Comparison of ENCODE assay signal across 27 cellular contexts in the genomic region with DNA sequence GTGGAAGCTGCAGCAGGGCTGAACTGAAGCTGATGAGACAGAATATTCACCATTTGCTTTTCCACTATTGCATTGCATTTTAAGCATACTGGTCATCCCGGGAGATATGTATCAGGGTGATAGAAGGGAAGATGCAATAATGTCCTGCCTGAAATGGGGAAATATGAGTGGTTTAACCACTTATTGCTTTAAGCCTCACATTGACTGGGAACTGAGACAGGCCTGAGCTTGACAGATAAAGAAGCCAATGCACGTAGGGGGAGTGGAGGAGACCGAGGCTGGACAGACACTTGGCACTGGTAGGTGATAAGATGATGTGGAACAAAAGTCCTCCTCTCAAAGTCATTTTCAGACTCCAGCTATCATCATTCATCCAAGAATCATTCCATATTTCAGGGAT.
"Had no signal": no experiment of that assay in that cellular context is flagged by ENCODE, and none has a peak within 500 bp of the region (broad histone marks: within the 10 kb centered on the region; RNA-seq: fewer than 3 reads in every experiment).

No MANE protein-coding gene starts in this region.

- H3K4me1 Mint-ChIP-seq: activated CD4-positive, alpha-beta memory T cell treated with anti-CD3 and anti-CD28 coated beads, Interleukin-2, amount 10 ng/mL, durations not matched to agents 7 days and 5 days; activated CD4-positive, alpha-beta T cell treated with anti-CD3 and anti-CD28 coated beads, Interleukin-2, amount 10 ng/mL, durations not matched to agents 7 days and 5 days; activated T-helper 17 cell treated with anti-CD3 and anti-CD28 coated beads, Interleukin-2, amount 50 U/mL, for 72 hours; WTC11 had no signal

- H3K27ac Mint-ChIP-seq: activated CD4-positive, alpha-beta memory T cell treated with anti-CD3 and anti-CD28 coated beads, Interleukin-2, amount 10 ng/mL, durations not matched to agents 7 days and 5 days; activated CD4-positive, alpha-beta T cell treated with anti-CD3 and anti-CD28 coated beads, Interleukin-2, amount 10 ng/mL, durations not matched to agents 7 days and 5 days; activated naive CD8-positive, alpha-beta T cell; activated T-helper 17 cell treated with anti-CD3 and anti-CD28 coated beads, Interleukin-2, amount 50 U/mL, for 72 hours; effector memory CD8-positive, alpha-beta T cell; WTC11 had no signal

- H3K27me3 Mint-ChIP-seq: activated CD4-positive, alpha-beta memory T cell treated with anti-CD3 and anti-CD28 coated beads, Interleukin-2, amount 10 ng/mL, durations not matched to agents 7 days and 5 days; activated CD4-positive, alpha-beta T cell treated with anti-CD3 and anti-CD28 coated beads, Interleukin-2, amount 10 ng/mL, durations not matched to agents 7 days and 5 days; activated naive CD8-positive, alpha-beta T cell; activated T-helper 17 cell treated with anti-CD3 and anti-CD28 coated beads, Interleukin-2, amount 50 U/mL, for 72 hours; effector memory CD8-positive, alpha-beta T cell had no signal

- DNase-seq: activated CD4-positive, alpha-beta memory T cell treated with anti-CD3 and anti-CD28 coated beads, Interleukin-2, amount 10 ng/mL, durations not matched to agents 7 days and 5 days; activated CD4-positive, alpha-beta T cell treated with anti-CD3 and anti-CD28 coated beads for 1 hour; activated CD4-positive, alpha-beta T cell treated with anti-CD3 and anti-CD28 coated beads for 4 hours; activated CD4-positive, alpha-beta T cell treated with anti-CD3 and anti-CD28 coated beads, Interleukin-2, amount 10 ng/mL, durations not matched to agents 7 days and 5 days; activated CD4-positive, alpha-beta T cell treated with anti-CD3 and anti-CD28 coated beads, Interleukin-2, amount 50 U/mL, for 4 hours; activated effector memory CD4-positive, alpha-beta T cell treated with Interleukin-2 at 50 U/mL for 16 hours; activated gamma-delta T cell treated with Interleukin-2 at 50 U/mL for 16 hours; activated naive CD4-positive, alpha-beta T cell treated with anti-CD3 and anti-CD28 coated beads, Interleukin-2, amount 50 U/mL, for 16 hours; activated naive CD4-positive, alpha-beta T cell treated with Interleukin-2 at 50 U/mL for 16 hours; activated T-cell treated with anti-CD3 and anti-CD28 coated beads, Interleukin-2, amount 50 U/mL, for 4 hours; adrenal gland; amygdala; aorta; body of pancreas; caudate nucleus; cortex of kidney; dermis blood vessel endothelial cell; effector CD4-positive, alpha-beta T cell; effector memory CD8-positive, alpha-beta T cell; esophagus squamous epithelium; foreskin melanocyte; heart right ventricle; T-helper 2 cell had no signal

- H3K4me3 Mint-ChIP-seq: activated CD4-positive, alpha-beta memory T cell treated with anti-CD3 and anti-CD28 coated beads, Interleukin-2, amount 10 ng/mL, durations not matched to agents 7 days and 5 days; activated CD4-positive, alpha-beta T cell treated with anti-CD3 and anti-CD28 coated beads, Interleukin-2, amount 10 ng/mL, durations not matched to agents 7 days and 5 days; activated naive CD8-positive, alpha-beta T cell; activated T-cell treated with anti-CD3 and anti-CD28 coated beads, Interleukin-2, amount 50 U/mL, for 4 hours; activated T-helper 17 cell treated with anti-CD3 and anti-CD28 coated beads, Interleukin-2, amount 50 U/mL, for 72 hours; effector memory CD8-positive, alpha-beta T cell; WTC11 had no signal

- H3K36me3 Mint-ChIP-seq: activated naive CD8-positive, alpha-beta T cell; WTC11 had no signal

- ATAC-seq: activated T-cell treated with anti-CD3 and anti-CD28 coated beads, Interleukin-2, amount 50 U/mL, for 4 hours; activated T-helper 17 cell treated with anti-CD3 and anti-CD28 coated beads, Interleukin-2, amount 50 U/mL, for 72 hours; body of pancreas; effector memory CD8-positive, alpha-beta T cell; gastroesophageal sphincter; heart right ventricle; WTC11 had no signal
